In genomic region chr20:388034-388994, GRCh38 we compare ENCODE assay signal across 2 cellular contexts.
A peak's percentile ranks its signal among the peaks of the same experiment; 100 is the strongest.
TF ChIP-seq lines count a peak whose summit lies in the region.

No MANE protein-coding gene starts in this region.

TF ChIP-seq in K562, 482 proteins besides CTCF, POLR2A, EP300 and RAD21:
- TF ChIP-seq THRB (CRISPR knock-in tag; conservative IDR thresholded peaks at IDR 0.05) = peak; percentile 80
- no peak for TF ChIP-seq NBN (IDR thresholded peaks at IDR 0.05; ENCODE audit: low read depth)
- peak in 1 of 2 experiments; percentile 4; a peak in 1 of 4 replicates for TF ChIP-seq FOXA3 (CRISPR knock-in tag; conservative IDR thresholded peaks at IDR 0.05 in 1 of 2, IDR thresholded peaks at IDR 0.05 in 1 of 2)
- no peak for TF ChIP-seq ZEB2 (IDR thresholded peaks at IDR 0.05)
- TF ChIP-seq ZNF3 (CRISPR knock-in tag; IDR thresholded peaks at IDR 0.05) = 0 out of 2 replicates have a peak, but pooled peaks have one; percentile 29
- TF ChIP-seq GABPB2 (CRISPR knock-in tag; conservative IDR thresholded peaks at IDR 0.05) = 0 out of 2 replicates have a peak, but pooled peaks have one; percentile 68
- TF ChIP-seq, protein P1, sequence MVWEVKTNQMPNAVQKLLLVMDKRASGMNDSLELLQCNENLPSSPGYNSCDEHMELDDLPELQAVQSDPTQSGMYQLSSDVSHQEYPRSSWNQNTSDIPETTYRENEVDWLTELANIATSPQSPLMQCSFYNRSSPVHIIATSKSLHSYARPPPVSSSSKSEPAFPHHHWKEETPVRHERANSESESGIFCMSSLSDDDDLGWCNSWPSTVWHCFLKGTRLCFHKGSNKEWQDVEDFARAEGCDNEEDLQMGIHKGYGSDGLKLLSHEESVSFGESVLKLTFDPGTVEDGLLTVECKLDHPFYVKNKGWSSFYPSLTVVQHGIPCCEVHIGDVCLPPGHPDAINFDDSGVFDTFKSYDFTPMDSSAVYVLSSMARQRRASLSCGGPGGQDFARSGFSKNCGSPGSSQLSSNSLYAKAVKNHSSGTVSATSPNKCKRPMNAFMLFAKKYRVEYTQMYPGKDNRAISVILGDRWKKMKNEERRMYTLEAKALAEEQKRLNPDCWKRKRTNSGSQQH (CRISPR knock-in tag; IDR thresholded peaks at IDR 0.05) = peak; percentile 88; the same call in 1 of the 2 replicates
- TF ChIP-seq POLR2G (IDR thresholded peaks at IDR 0.05; ENCODE audit: low read depth, low read length) = peak; percentile 86
- no peak for TF ChIP-seq ZNF184 (CRISPR knock-in tag; IDR thresholded peaks at IDR 0.05)
- peak; percentile 75; the same call in 1 of the 2 replicates for TF ChIP-seq OTX1 (CRISPR knock-in tag; IDR thresholded peaks at IDR 0.05)
- no peak for TF ChIP-seq MAFF (IDR thresholded peaks at IDR 0.05; ENCODE audit: low read length)
- 0 out of 2 replicates have a peak, but pooled peaks have one; percentile 25 for TF ChIP-seq BCOR (IDR thresholded peaks at IDR 0.05)
- TF ChIP-seq RBFOX2 (IDR thresholded peaks at IDR 0.05; ENCODE audit: low read depth, low read length) = peak; percentile 86
- TF ChIP-seq ZNF780A (CRISPR knock-in tag; IDR thresholded peaks at IDR 0.05) = 0 out of 2 replicates have a peak, but pooled peaks have one; percentile 20
- peak; percentile 53 for TF ChIP-seq POLR2B (IDR thresholded peaks at IDR 0.05; ENCODE audit: low read depth, partially characterized antibody)
- TF ChIP-seq NUFIP1 (IDR thresholded peaks at IDR 0.05; ENCODE audit: partially characterized antibody) = no peak
- TF ChIP-seq SP1 (CRISPR knock-in tag; IDR thresholded peaks at IDR 0.05) = 0 out of 2 replicates have a peak, but pooled peaks have one; percentile 25
- peak; percentile 97 for TF ChIP-seq RBM22 (IDR thresholded peaks at IDR 0.05; ENCODE audit: low read depth, low read length, poor library complexity, severe bottlenecking)

TF ChIP-seq in GM23338, 12 proteins besides CTCF, POLR2A, EP300 and RAD21:
- TF ChIP-seq CREB1 (CRISPR knock-in tag; IDR thresholded peaks at IDR 0.05; ENCODE audit: low read depth) (no peak), EZH2phosphoT487 (IDR thresholded peaks at IDR 0.05; ENCODE audit: unreplicated experiment) (no peak)
